In genomic region chr19:15431396-15432017, GRCh38 we compare ENCODE assay signal across 8 cellular contexts. TPM values are rescaled to one million over a fixed set of nuclear protein-coding genes. Genes with fewer than 3 reads are reported as not detected.
DNase-seq lines count a peak whose midpoint lies in the region; ATAC-seq and TF ChIP-seq lines count a peak whose summit lies in the region.

No MANE protein-coding gene starts in this region.

- H3K4me1 Mint-ChIP-seq in MCF 10A (ENCODE audit: insufficient read depth, unreplicated experiment), result peaks cover 20% of the 10 kb centered on the region

- no peaks in the 10 kb centered on the region for H3K27me3 Mint-ChIP-seq in MCF 10A (ENCODE audit: insufficient read depth, unreplicated experiment)

- TF ChIP-seq POLR2A in heart left ventricle (IDR thresholded peaks at IDR 0.05) (no peak), uterus (IDR thresholded peaks at IDR 0.05) (no peak)

- H3K4me1 ChIP-seq in heart left ventricle (peaks cover 3 to 45% (median 31%) of the 10 kb centered on the region in 12 donors), mesodermal cell (ENCODE audit: control insufficient read depth, insufficient read depth, low read length, poor library complexity, severe bottlenecking) (peaks cover 10% of the 10 kb centered on the region), uterus (peaks cover 9 to 18% of the 10 kb centered on the region in 2 donors)

- intact Hi-C loops in heart left ventricle (cut with DNase I), result loop anchor here in 1 of 10 donors (5.0 kb wide), 1 partner anchor 54 kb away; the partner anchor contains the start of gene AKAP8
- intact Hi-C loops in left cardiac atrium (cut with DNase I), result no loop called here
- intact Hi-C loops in MCF 10A (cut with micrococcal nuclease), result no loop called here
- intact Hi-C loops in uterus (cut with DNase I; ENCODE audit: low total_unique reads), result no loop called here

- peak overlapping the region; percentile 98 for H3K27ac Mint-ChIP-seq in MCF 10A (ENCODE audit: low read depth, unreplicated experiment)

- ATAC-seq in heart left ventricle, result no peak
- no peak for ATAC-seq in left cardiac atrium
- ATAC-seq in HG03280 (IDR thresholded peaks at IDR 0.05; ENCODE audit: unreplicated experiment), result no peak

- DNase-seq in heart left ventricle, result peak in 1 of 5 donors; percentile 12
- DNase-seq in left cardiac atrium, result no peak
- no peak for DNase-seq in MCF 10A (ENCODE audit: unreplicated experiment)
- DNase-seq in uterus, result no peak
- no peak for DNase-seq in NCI-H2029 (lab: John Stamatoyannopoulos, UW)
- DNase-seq in foreskin melanocyte, result no peak

- H3K4me3 Mint-ChIP-seq in MCF 10A (ENCODE audit: unreplicated experiment), result peak overlapping the region; percentile 95

- H3K27ac ChIP-seq in heart left ventricle (peak overlapping the region in 10 of 12 donors; percentile 42 to 78 (median 71)), mesodermal cell (ENCODE audit: low read depth, low read length, severe bottlenecking) (peak overlapping the region; percentile 41), uterus (peak overlapping the region; percentile 73 to 88)

- 10 to 17% (median 13%) methylated on average over 7 of the region's 7 CpGs for WGBS in heart left ventricle, 4 donors
- 36 to 38% methylated on average over 7 of the region's 7 CpGs for WGBS in mesodermal cell (ENCODE audit: insufficient coverage in 2 of 2), 2 experiments

- TF ChIP-seq CTCF in heart left ventricle (IDR thresholded peaks at IDR 0.05) (no peak), MCF 10A (IDR thresholded peaks at IDR 0.05; ENCODE audit: unreplicated experiment) (no peak), uterus (IDR thresholded peaks at IDR 0.05) (no peak)

- CTCF ChIA-PET in MCF 10A (lab: Yijun Ruan, JAX), result interaction anchor here (0.7 to 2.1 kb wide), 3 partner anchors 10 to 36 kb away, joined by 4 to 5 read pairs (median 4); no protein-coding TSS in a partner anchor

- BruUV-seq in MCF 10A (replicated peaks; lab: Mats Ljungman, UMichigan), result TSS peak; percentile 64

- H3K36me3 ChIP-seq in heart left ventricle (peaks cover 0 to 32% (median 20%) of the 10 kb centered on the region in 9 donors), mesodermal cell (ENCODE audit: control insufficient read depth, insufficient read depth, low read length) (peaks cover 41% of the 10 kb centered on the region), uterus (no peaks in the 10 kb centered on the region)

- peak overlapping the region; percentile 73 to 97 (median 86) for H3K4me3 ChIP-seq in heart left ventricle
- peak overlapping the region; percentile 87 for H3K4me3 ChIP-seq in mesodermal cell (ENCODE audit: extremely low read depth, insufficient read depth, low read length, poor library complexity, severe bottlenecking)
- H3K4me3 ChIP-seq in uterus, result peak overlapping the region; percentile 86 to 88

- no peaks in the 10 kb centered on the region for H3K9me3 Mint-ChIP-seq in MCF 10A (ENCODE audit: unreplicated experiment)

- POLR2A ChIA-PET in MCF 10A (lab: Yijun Ruan, JAX), result interaction anchor here (0.6 to 5.8 kb wide), 6 partner anchors 12 to 254 kb away, joined by 3 to 80 read pairs (median 3); partner anchors contain the start of gene AKAP8L

- H3K36me3 Mint-ChIP-seq in MCF 10A (ENCODE audit: insufficient read depth, unreplicated experiment), result peaks cover 18% of the 10 kb centered on the region

- H3K27me3 ChIP-seq in heart left ventricle, result no peaks in the 10 kb centered on the region
- no peaks in the 10 kb centered on the region for H3K27me3 ChIP-seq in uterus

- H3K9me3 ChIP-seq in heart left ventricle (no peaks in the 10 kb centered on the region), mesodermal cell (ENCODE audit: control insufficient read depth, low read length) (no peaks in the 10 kb centered on the region), uterus (no peaks in the 10 kb centered on the region)

RNA-seq across cellular contexts. Expression of gene AKAP8L, which starts 12.7 kb away (rescaled TPM):
- total RNA-seq in heart left ventricle, result 10 to 100 TPM; 46.5 to 72.2 (median 60.1) TPM
- 10 to 100 TPM; 43.3 to 67.5 TPM for polyA plus RNA-seq in heart left ventricle
- 10 to 100 TPM; 61.5 to 74.2 TPM for total RNA-seq in left cardiac atrium
- 84.7 and 89.0 TPM in 2 replicates for total RNA-seq in MCF 10A (2022)
- 105 TPM for polyA plus RNA-seq in mesodermal cell (2013, experiment 1 of 2)
- 91.0 TPM for polyA plus RNA-seq in mesodermal cell (2013, experiment 2 of 2)
- 100 to 1,000 TPM in 2 of 4 donors, 10 to 100 TPM in 2; 82.4 to 157 (median 117) TPM for total RNA-seq in uterus

RNA-seq across cellular contexts. Expression of gene WIZ, which starts 18.2 kb away (rescaled TPM):
- total RNA-seq in heart left ventricle (10 to 100 TPM; 23.1 to 52.4 (median 25.7) TPM), left cardiac atrium (10 to 100 TPM; 26.9 to 28.7 TPM), MCF 10A (2022) (46.4 and 46.5 TPM in 2 replicates), uterus (10 to 100 TPM in 1 of 4 donors, 1 to 10 TPM in 3; 6.5 to 53.9 (median 8.5) TPM)
- 10 to 100 TPM; 19.0 to 26.2 TPM for polyA plus RNA-seq in heart left ventricle
- 41.4 TPM for polyA plus RNA-seq in mesodermal cell (2013, experiment 1 of 2)
- polyA plus RNA-seq in mesodermal cell (2013, experiment 2 of 2), result 34.1 TPM

RNA-seq across cellular contexts. Expression of gene RASAL3, which starts 32.8 kb away (rescaled TPM):
- total RNA-seq in heart left ventricle (1 to 10 TPM in 5 of 9 donors, under 1 TPM in 4; 0.42 to 9.1 (median 1.0) TPM), left cardiac atrium (1 to 10 TPM; 1.7 to 2.0 TPM), MCF 10A (2022) (not detected in 2 replicates), uterus (1 to 10 TPM in 2 of 4 donors, under 1 TPM in 1, not detected in 1; 0.51 to 4.3 (median 1.1) TPM)
- under 1 TPM; 0.60 to 0.99 TPM for polyA plus RNA-seq in heart left ventricle
- 0.44 TPM for polyA plus RNA-seq in mesodermal cell (2013, experiment 1 of 2)
- not detected for polyA plus RNA-seq in mesodermal cell (2013, experiment 2 of 2)

RNA-seq across cellular contexts. Expression of gene PGLYRP2, which starts 47.8 kb away (rescaled TPM):
- total RNA-seq in heart left ventricle (not detected), left cardiac atrium (not detected), MCF 10A (2022) (not detected in 2 replicates), uterus (not detected)
- not detected for polyA plus RNA-seq in heart left ventricle
- not detected for polyA plus RNA-seq in mesodermal cell (2013, experiment 1 of 2)
- not detected for polyA plus RNA-seq in mesodermal cell (2013, experiment 2 of 2)

RNA-seq across cellular contexts. Expression of gene AKAP8, which starts 51.9 kb away (rescaled TPM):
- total RNA-seq in heart left ventricle (10 to 100 TPM; 15.3 to 24.8 (median 18.9) TPM), left cardiac atrium (10 to 100 TPM; 16.0 to 30.5 TPM), MCF 10A (2022) (31.1 and 37.8 TPM in 2 replicates), uterus (10 to 100 TPM; 17.1 to 55.6 (median 39.2) TPM)
- polyA plus RNA-seq in heart left ventricle, result 10 to 100 TPM in 1 of 2 donors, 1 to 10 TPM in 1; 9.6 to 17.5 TPM
- 15.3 TPM for polyA plus RNA-seq in mesodermal cell (2013, experiment 1 of 2)
- polyA plus RNA-seq in mesodermal cell (2013, experiment 2 of 2), result 12.6 TPM
